In genomic region chr4:77579406-77580076, GRCh38 we compare ENCODE assay signal across 13 cellular contexts. TPM values are rescaled to one million over a fixed set of nuclear protein-coding genes. Genes with fewer than 3 reads are reported as not detected.
DNase-seq lines count a peak whose midpoint lies in the region; ATAC-seq and TF ChIP-seq lines count a peak whose summit lies in the region.
"Had no signal": no experiment of that assay in that cellular context is flagged by ENCODE, and none has a peak within 500 bp of the region (broad histone marks: within the 10 kb centered on the region; RNA-seq: fewer than 3 reads in every experiment).

No MANE protein-coding gene starts in this region.

- no peak overlapping the region for H2AK9ac ChIP-seq in IMR-90 (replicated peaks; ENCODE audit: low read depth, low read length, poor library complexity)

- ATAC-seq in IMR-90 (ENCODE audit: low read depth) (peak; percentile 99), HG03442 (IDR thresholded peaks at IDR 0.05; ENCODE audit: unreplicated experiment) (no peak), HG02981 (IDR thresholded peaks at IDR 0.05; ENCODE audit: unreplicated experiment) (no peak)

- peaks cover 13% of the 10 kb centered on the region for H3K9me3 Mint-ChIP-seq in endodermal cell

- no peak overlapping the region for H2AFZ ChIP-seq in IMR-90 (replicated peaks; ENCODE audit: low read length, poor library complexity)

- H3K9me3 ChIP-seq in IMR-90 (ENCODE audit: control insufficient read depth, insufficient read depth, low read length) (no peaks in the 10 kb centered on the region), endodermal cell (ENCODE audit: control insufficient read depth, low read length) (peaks cover 4% of the 10 kb centered on the region), BE2C (no peaks in the 10 kb centered on the region)
- H3K9me3 ChIP-seq: thyroid gland had no signal

- peak overlapping the region; percentile 50; the same call in 1 of the 2 replicates for H3K4me2 ChIP-seq in IMR-90 (ENCODE audit: low read depth, low read length)

- H2BK120ac ChIP-seq in IMR-90 (ENCODE audit: low read depth, low read length) = no peak overlapping the region; the same call in 1 of the 2 replicates

- no peak overlapping the region; the same call in 1 of the 2 replicates for H2BK20ac ChIP-seq in IMR-90 (ENCODE audit: low read depth, low read length)

- no peak overlapping the region for H4K8ac ChIP-seq in IMR-90 (ENCODE audit: low read depth in 2 of 2, low read length in 2 of 2)

- no peak overlapping the region for H3K4ac ChIP-seq in IMR-90 (ENCODE audit: low read depth, low read length)

- no peaks in the 10 kb centered on the region for H3K36me3 Mint-ChIP-seq in endodermal cell (ENCODE audit: low read depth)

- no peak overlapping the region for H2BK5ac ChIP-seq in IMR-90 (ENCODE audit: low read depth, low read length, poor library complexity, severe bottlenecking)

- no peaks in the 10 kb centered on the region for H3K79me1 ChIP-seq in IMR-90 (ENCODE audit: low read depth in 1 of 2, low read length in 2 of 2)

- 40% methylated on average over 2 of the region's 2 CpGs; no CpG with 5 or more reads in 1 of the 2 experiments for whole genome bisulfite sequencing in IMR-90 (ENCODE audit: extremely low coverage in 2 of 2, insufficient read length in 1 of 2), 2 experiments
- 73 to 83% methylated on average over 2 of the region's 2 CpGs for WGBS in endodermal cell (ENCODE audit: insufficient coverage in 1 of 2, insufficient read length in 1 of 2), 2 experiments

- H3K4me3 Mint-ChIP-seq in endodermal cell = no peak overlapping the region

- no peak overlapping the region for H3K27ac ChIP-seq in IMR-90 (ENCODE audit: insufficient read depth, low read length)
- no peak overlapping the region for H3K27ac ChIP-seq in brain microvascular endothelial cell
- no peak overlapping the region for H3K27ac ChIP-seq in endodermal cell (ENCODE audit: low read depth, low read length)

- no peaks in the 10 kb centered on the region for H4K20me1 ChIP-seq in IMR-90 (ENCODE audit: insufficient read depth, low read length)

- no peak overlapping the region for H2BK15ac ChIP-seq in IMR-90 (ENCODE audit: low read depth, low read length)

- no TSS peak for BruUV-seq in IMR-90 (replicated peaks; lab: Mats Ljungman, UMichigan)

- no peak for TF ChIP-seq RAD21 in IMR-90 (IDR thresholded peaks at IDR 0.05; ENCODE audit: low read length)

- H3K9ac ChIP-seq in IMR-90 (ENCODE audit: low read depth, low read length) (no peak overlapping the region), endodermal cell (ENCODE audit: extremely low read depth, low read length, poor library complexity, severe bottlenecking) (no peak overlapping the region)

- no peak overlapping the region for H4K5ac ChIP-seq in IMR-90 (ENCODE audit: low read depth, low read length)

- H3K4me3 ChIP-seq in IMR-90 (ENCODE audit: insufficient read depth, low read depth, low read length) (no peak overlapping the region), brain microvascular endothelial cell (ENCODE audit: low read depth, low read length) (no peak overlapping the region), endodermal cell (ENCODE audit: low read length) (no peak overlapping the region), BE2C (ENCODE audit: low read depth, low read length) (no peak overlapping the region)
- H3K4me3 ChIP-seq: thyroid gland had no signal

- H3K18ac ChIP-seq in IMR-90 (ENCODE audit: low read depth, low read length) = no peak overlapping the region

- peaks cover 6% of the 10 kb centered on the region; the same call in 1 of the 2 replicates for H3K9me1 ChIP-seq in IMR-90 (ENCODE audit: insufficient read depth, low read length)

- no peak for TF ChIP-seq POLR2A in IMR-90 (IDR thresholded peaks at IDR 0.05; ENCODE audit: low read depth, low read length)

- H3K56ac ChIP-seq in IMR-90 (ENCODE audit: extremely low read depth, insufficient read depth, low read length) = no peak overlapping the region

- no peak overlapping the region for H4K91ac ChIP-seq in IMR-90 (ENCODE audit: insufficient read depth, low read depth, low read length)

- CTCF ChIA-PET in IMR-90 (lab: Yijun Ruan, JAX) = interaction anchor here (1.0 kb wide), 1 partner anchor 22 kb away, joined by 4 read pairs; no protein-coding TSS in a partner anchor

- H3K27ac Mint-ChIP-seq in endodermal cell = no peak overlapping the region

- in situ Hi-C loops in IMR-90 (cut with MboI; ENCODE audit: low sequenced_read_pairs) = no loop called here
- in situ Hi-C loops in brain microvascular endothelial cell (cut with HindIII; ENCODE audit: low pct_ligation_motif_present, low sequenced_read_pairs) = no loop called here

- no peaks in the 10 kb centered on the region for H3K27me3 Mint-ChIP-seq in endodermal cell (ENCODE audit: insufficient read depth)

- no peaks in the 10 kb centered on the region for H3K36me3 ChIP-seq in IMR-90 (ENCODE audit: control insufficient read depth, insufficient read depth, low read length)
- no peaks in the 10 kb centered on the region for H3K36me3 ChIP-seq in brain microvascular endothelial cell (replicated peaks)
- no peaks in the 10 kb centered on the region for H3K36me3 ChIP-seq in endodermal cell (ENCODE audit: control insufficient read depth, insufficient read depth, low read length)
- no peaks in the 10 kb centered on the region for H3K36me3 ChIP-seq in BE2C
- H3K36me3 ChIP-seq: thyroid gland had no signal

- dilution Hi-C loops in IMR-90 (cut with HindIII; ENCODE audit: low sequenced_read_pairs, unreplicated experiment) = no loop called here

- H3K27me3 ChIP-seq in IMR-90 (ENCODE audit: control insufficient read depth, insufficient read depth, low read length) (no peaks in the 10 kb centered on the region; the same call in 1 of the 2 replicates), brain microvascular endothelial cell (replicated peaks) (no peaks in the 10 kb centered on the region), endodermal cell (ENCODE audit: control insufficient read depth, insufficient read depth, low read length, poor library complexity, severe bottlenecking) (no peaks in the 10 kb centered on the region), BE2C (no peaks in the 10 kb centered on the region; the same call in 1 of the 2 replicates)
- H3K27me3 ChIP-seq: thyroid gland had no signal

- intact Hi-C loops in IMR-90 (cut with micrococcal nuclease) = no loop called here

- no peak overlapping the region for H3K14ac ChIP-seq in IMR-90 (replicated peaks; ENCODE audit: low read depth, low read length)

- H3K4me1 ChIP-seq in IMR-90 (ENCODE audit: control insufficient read depth, insufficient read depth, low read length) = peaks cover 7% of the 10 kb centered on the region
- H3K4me1 ChIP-seq in endodermal cell (ENCODE audit: control insufficient read depth, insufficient read depth, low read length) = no peaks in the 10 kb centered on the region
- no peaks in the 10 kb centered on the region for H3K4me1 ChIP-seq in BE2C

- no peak overlapping the region for H3K23ac ChIP-seq in IMR-90 (ENCODE audit: low read depth, low read length)

- H3K4me1 Mint-ChIP-seq in endodermal cell = no peaks in the 10 kb centered on the region

- DNase-seq in AG20443 (ENCODE audit: low spot score) = peak; percentile 84
- DNase-seq in IMR-90 = peak; percentile 78
- DNase-seq in brain microvascular endothelial cell = peak; percentile 33
- peak; percentile 79 for DNase-seq in myocyte (ENCODE audit: low read depth)
- DNase-seq in endodermal cell = no peak
- no peak for DNase-seq in BE2C
- DNase-seq: activated CD8-positive, alpha-beta memory T cell treated with anti-CD3 and anti-CD28 coated beads, Interleukin-2, amount 50 U/mL, for 4 hours; effector CD4-positive, alpha-beta T cell; midbrain; NCI-H1930; thyroid gland had no signal

- TF ChIP-seq CTCF in IMR-90 (conservative IDR thresholded peaks at IDR 0.05; ENCODE audit: low read depth, low read length) = no peak
- TF ChIP-seq CTCF in brain microvascular endothelial cell (IDR thresholded peaks at IDR 0.05; ENCODE audit: low read depth, low read length, missing control alignments) = no peak
- no peak for TF ChIP-seq CTCF in endodermal cell (conservative IDR thresholded peaks at IDR 0.05)
- no peak for TF ChIP-seq CTCF in BE2C (IDR thresholded peaks at IDR 0.05; ENCODE audit: low read depth, low read length)

- POLR2A ChIA-PET in IMR-90 (lab: Charles Lee; ENCODE audit: unreplicated experiment) = interaction anchor here (0.5 kb wide), 1 partner anchor 814 kb away, joined by 3 read pairs; no protein-coding TSS in a partner anchor

- H2AK5ac ChIP-seq in IMR-90 (ENCODE audit: low read depth, low read length) = no peak overlapping the region

TF ChIP-seq in IMR-90, 13 proteins besides CTCF, POLR2A, EP300 and RAD21:
- TF ChIP-seq NFE2L2 (IDR thresholded peaks at IDR 0.05; ENCODE audit: low read depth, low read length) = no peak
- no peak for TF ChIP-seq RFX5 (IDR thresholded peaks at IDR 0.05; ENCODE audit: low read depth, low read length)
- TF ChIP-seq CHD1 (IDR thresholded peaks at IDR 0.05; ENCODE audit: low read depth, low read length) = no peak
- TF ChIP-seq MAZ (IDR thresholded peaks at IDR 0.05; ENCODE audit: borderline replicate concordance, low read depth, low read length) = no peak
- no peak for TF ChIP-seq SMC3 (IDR thresholded peaks at IDR 0.05; ENCODE audit: low read depth, low read length)
- peak; percentile 63 for TF ChIP-seq FOS (IDR thresholded peaks at IDR 0.05; ENCODE audit: low read depth, low read length)
- no peak for TF ChIP-seq BHLHE40 (IDR thresholded peaks at IDR 0.05; ENCODE audit: low read depth, low read length)

RNA-seq across cellular contexts. Expression of gene CXCL13, which starts 26.1 kb away (rescaled TPM):
- total RNA-seq in IMR-90 (2012; rRNA removed) = not detected in 2 replicates
- polyA plus RNA-seq in IMR-90 (2012; rRNA removed) = not detected in 2 replicates
- not detected in 2 replicates for polyA plus RNA-seq in IMR-90 (2012; cell fraction: cytosol; rRNA removed)
- not detected in 2 replicates for polyA plus RNA-seq in IMR-90 (2012; cell fraction: nucleus; rRNA removed; ENCODE audit: low replicate concordance)
- total RNA-seq in myocyte = 0.35 TPM in 1 of 2 replicates, not detected in the other
- 0.13 TPM for polyA plus RNA-seq in myocyte (2012)
- total RNA-seq in endodermal cell = not detected
- polyA plus RNA-seq in endodermal cell (2013, experiment 1 of 2) = not detected
- not detected for polyA plus RNA-seq in endodermal cell (2013, experiment 2 of 2)
- not detected for polyA plus RNA-seq in BE2C (2012; ENCODE audit: insufficient read depth, insufficient read length, low read depth)

Comparison
In these comparisons a context has a peak if more than half of its experiments do, and no peak if none do; other contexts are left out.
1. DNase-seq: peak in AG20443 (single experiment), IMR-90 (single experiment), brain microvascular endothelial cell (single experiment) and myocyte (single experiment); none in endodermal cell (single experiment) and BE2C (single experiment).